ENCODE assay signal across 7 cellular contexts in genomic region chr1:1347663-1348419, GRCh38. TPM values are rescaled to one million over a fixed set of nuclear protein-coding genes. Genes with fewer than 3 reads are reported as not detected.
DNase-seq lines count a peak whose midpoint lies in the region; ATAC-seq and TF ChIP-seq lines count a peak whose summit lies in the region.

No MANE protein-coding gene starts in this region.

- peak overlapping the region; percentile 80 to 87 for H3K4me3 ChIP-seq in HCT116 (replicated peaks in 1 of 2; ENCODE audit: low read depth in 1 of 2, low read length in 2 of 2)

- H3K36me3 Mint-ChIP-seq in T-cell: no peaks in the 10 kb centered on the region
- H3K36me3 Mint-ChIP-seq in glutamatergic neuron (ENCODE audit: unreplicated experiment): no peaks in the 10 kb centered on the region

- H3K27ac ChIP-seq in HCT116 (ENCODE audit: low read depth, low read length): peak overlapping the region; percentile 100

- H3K27me3 Mint-ChIP-seq in T-cell (peaks cover 7 to 9% of the 10 kb centered on the region in 2 donors), glutamatergic neuron (ENCODE audit: unreplicated experiment) (peaks cover 14% of the 10 kb centered on the region)

- TF ChIP-seq RAD21 in HCT116 (IDR thresholded peaks at IDR 0.05; ENCODE audit: low read depth): no peak

- no peak for TF ChIP-seq CTCF in HCT116 (IDR thresholded peaks at IDR 0.05 in 2 of 3, conservative IDR thresholded peaks at IDR 0.05 in 1 of 3; ENCODE audit: borderline replicate concordance in 1 of 3, insufficient read depth in 1 of 3, low read depth in 2 of 3, low read length in 2 of 3)
- no peak for TF ChIP-seq CTCF in glutamatergic neuron (IDR thresholded peaks at IDR 0.05; ENCODE audit: partially characterized antibody, unreplicated experiment)

- RAD21 ChIA-PET in HCT116 (lab: Charles Lee; ENCODE audit: low non-redundant PET in 1 of 2, low total read pairs in 2 of 2, uncharacterized antibody in 2 of 2, unreplicated experiment in 2 of 2): interaction anchor here in 1 of 2 experiments (1.0 to 1.3 kb wide), 2 partner anchors 27 to 56 kb away, joined by 3 read pairs; partner anchors contain the start of gene AURKAIP1

- H3K9me3 Mint-ChIP-seq in T-cell (no peaks in the 10 kb centered on the region), glutamatergic neuron (ENCODE audit: unreplicated experiment) (peaks cover 3% of the 10 kb centered on the region)

- peak; percentile 39 for TF ChIP-seq POLR2A in HCT116 (IDR thresholded peaks at IDR 0.05; ENCODE audit: borderline replicate concordance, extremely low read depth, insufficient read depth, insufficient read length)

- no peaks in the 10 kb centered on the region for H3K9me3 ChIP-seq in HCT116 (ENCODE audit: control insufficient read depth in 1 of 2, insufficient read depth in 1 of 2, low read depth in 1 of 2, low read length in 2 of 2)

- peak overlapping the region; percentile 96 for H3K4me2 ChIP-seq in HCT116 (ENCODE audit: low read length)

- H3K27ac Mint-ChIP-seq in T-cell (peak overlapping the region in 1 of 2 donors; percentile 28), glutamatergic neuron (ENCODE audit: unreplicated experiment) (peak overlapping the region; percentile 33)

- H3K36me3 ChIP-seq in HCT116 (ENCODE audit: control insufficient read depth in 1 of 2, insufficient read depth in 2 of 2, low read length in 2 of 2): no peaks in the 10 kb centered on the region

- H3K79me2 ChIP-seq in HCT116 (ENCODE audit: insufficient read depth, low read length): peaks cover 58% of the 10 kb centered on the region

- CTCF ChIA-PET in HCT116 (lab: Charles Lee) (interaction anchor here (1.3 kb wide), 1 partner anchor 56 kb away, joined by 3 read pairs; no protein-coding TSS in a partner anchor), T-cell (lab: Charles Lee) (interaction anchor here in 1 of 2 donors (1.0 to 1.3 kb wide), 2 partner anchors 23 to 27 kb away, joined by 3 to 4 read pairs; partner anchors contain the start of gene AURKAIP1)

- peaks cover 43 to 67% of the 10 kb centered on the region in 2 experiments for H3K4me1 ChIP-seq in HCT116 (ENCODE audit: control insufficient read depth in 1 of 2, insufficient read depth in 2 of 2, low read length in 2 of 2)

- ATAC-seq in HCT116 (peak; percentile 44), T-cell (replicated peaks in 1 of 4) (no peak), HG02884 (IDR thresholded peaks at IDR 0.05; ENCODE audit: unreplicated experiment) (no peak)

- H3K9me2 ChIP-seq in HCT116 (ENCODE audit: insufficient read depth): no peaks in the 10 kb centered on the region

- H2AFZ ChIP-seq in HCT116 (ENCODE audit: low read depth, low read length, poor library complexity, severe bottlenecking): no peak overlapping the region

- BruUV-seq in HCT116 (replicated peaks; lab: Mats Ljungman, UMichigan): no TSS peak

- H3K9ac ChIP-seq in HCT116 (ENCODE audit: low read length): peak overlapping the region; percentile 76

- peak overlapping the region; percentile 66 to 76 (median 73) for H3K4me3 Mint-ChIP-seq in T-cell
- peak overlapping the region; percentile 82 for H3K4me3 Mint-ChIP-seq in glutamatergic neuron (ENCODE audit: unreplicated experiment)

- POLR2A ChIA-PET in HCT116 (lab: Charles Lee): interaction anchor here (0.6 to 1.2 kb wide), 5 partner anchors 10 to 405 kb away, joined by 3 to 4 read pairs (median 4); partner anchors contain the start of gene AURKAIP1
- POLR2A ChIA-PET in T-cell (lab: Charles Lee): no interaction called here

- intact Hi-C loops in HCT116 (cut with micrococcal nuclease): loop anchor here (5.0 to 10.0 kb wide), 3 partner anchors 41 to 276 kb away; partner anchors contain the start of genes ACAP3, MIB2, PUSL1 and RNF223

- H3K4me1 Mint-ChIP-seq in T-cell: peaks cover 26 to 32% (median 26%) of the 10 kb centered on the region in 3 donors
- peaks cover 16% of the 10 kb centered on the region for H3K4me1 Mint-ChIP-seq in glutamatergic neuron (ENCODE audit: low read depth, unreplicated experiment)

- DNase-seq in HCT116 (ENCODE audit: low read depth, low spot score) (peak; percentile 54), T-cell (no peak), glutamatergic neuron (no peak), retina (peak; percentile 50), SKM-1 treated with dmso at 0.1 percent for 144 hours (lab: John Stamatoyannopoulos, UW; ENCODE audit: unreplicated experiment) (no peak)
- DNase-seq in stimulated activated CD4-positive, alpha-beta T cell treated with anti-CD3 and anti-CD28 coated beads, Interleukin-4, amount 100 ng/mL, for 1 hour: no peak

- no peaks in the 10 kb centered on the region for H4K20me1 ChIP-seq in HCT116 (ENCODE audit: insufficient read depth)

- H3K27me3 ChIP-seq in HCT116 (ENCODE audit: insufficient read depth, low read length): no peaks in the 10 kb centered on the region

TF ChIP-seq in HCT116, 20 proteins besides CTCF, POLR2A, EP300 and RAD21 (continues in another document):
- TF ChIP-seq SP1 (IDR thresholded peaks at IDR 0.05; ENCODE audit: low read depth): no peak
- peak; percentile 84 for TF ChIP-seq TCF7L2 (IDR thresholded peaks at IDR 0.05; ENCODE audit: borderline replicate concordance, extremely low read depth, insufficient read depth, insufficient read length)
- TF ChIP-seq EZH2 (IDR thresholded peaks at IDR 0.05): no peak
- no peak for TF ChIP-seq YY1 (IDR thresholded peaks at IDR 0.05; ENCODE audit: extremely low read depth, insufficient replicate concordance, low read depth, low read length)
- no peak for TF ChIP-seq EGR1 (IDR thresholded peaks at IDR 0.05; ENCODE audit: low read depth)
- TF ChIP-seq POLR2AphosphoS5 (IDR thresholded peaks at IDR 0.05; ENCODE audit: low read depth, low read length): peak; percentile 29; the same call in 1 of the 2 replicates
- no peak for TF ChIP-seq JUND (IDR thresholded peaks at IDR 0.05)
- TF ChIP-seq CEBPB (IDR thresholded peaks at IDR 0.05; ENCODE audit: low read depth): no peak
- TF ChIP-seq REST (IDR thresholded peaks at IDR 0.05; ENCODE audit: low read depth): no peak
- TF ChIP-seq SIN3A (IDR thresholded peaks at IDR 0.05; ENCODE audit: low read depth): no peak
- TF ChIP-seq ZNF274 (IDR thresholded peaks at IDR 0.05; ENCODE audit: low read depth, low read length): no peak
- TF ChIP-seq SRF (IDR thresholded peaks at IDR 0.05; ENCODE audit: low read depth): no peak
- no peak for TF ChIP-seq FOSL1 (IDR thresholded peaks at IDR 0.05; ENCODE audit: low read depth)
- TF ChIP-seq ZFX (IDR thresholded peaks at IDR 0.05): peak; percentile 77

RNA-seq across cellular contexts. Expression of gene DVL1, which starts 1.4 kb away (rescaled TPM):
- 160 TPM for total RNA-seq in HCT116 (2021; ENCODE audit: unreplicated experiment)
- polyA plus RNA-seq in HCT116 (2012): 193 and 219 TPM in 2 replicates
- 10 to 100 TPM; 43.6 to 70.4 (median 64.9) TPM for total RNA-seq in T-cell
- 124 TPM for total RNA-seq in glutamatergic neuron (ENCODE audit: unreplicated experiment)

RNA-seq across cellular contexts. Expression of gene MXRA8, which starts 10.5 kb away (rescaled TPM):
- total RNA-seq in HCT116 (2021; ENCODE audit: unreplicated experiment) (0.74 TPM), T-cell (1 to 10 TPM in 4 of 5 donors, under 1 TPM in 1; 0.99 to 6.8 (median 1.9) TPM), glutamatergic neuron (ENCODE audit: unreplicated experiment) (7.7 TPM)
- polyA plus RNA-seq in HCT116 (2012): 3.6 and 3.7 TPM in 2 replicates

RNA-seq across cellular contexts. Expression of gene TAS1R3, which starts 16.8 kb away (rescaled TPM):
- 0.07 TPM for total RNA-seq in HCT116 (2021; ENCODE audit: unreplicated experiment)
- polyA plus RNA-seq in HCT116 (2012): 0.33 and 0.37 TPM in 2 replicates
- 1 to 10 TPM; 1.6 to 2.3 (median 2.1) TPM for total RNA-seq in T-cell
- total RNA-seq in glutamatergic neuron (ENCODE audit: unreplicated experiment): 1.3 TPM

RNA-seq across cellular contexts. Expression of gene CPTP, which starts 23.2 kb away (rescaled TPM):
- 16.3 TPM for total RNA-seq in HCT116 (2021; ENCODE audit: unreplicated experiment)
- 11.2 and 13.9 TPM in 2 replicates for polyA plus RNA-seq in HCT116 (2012)
- total RNA-seq in T-cell: 10 to 100 TPM; 15.8 to 35.8 (median 29.9) TPM
- total RNA-seq in glutamatergic neuron (ENCODE audit: unreplicated experiment): 18.7 TPM

RNA-seq across cellular contexts. Expression of gene INTS11, which starts 23.4 kb away (rescaled TPM):
- 161 TPM for total RNA-seq in HCT116 (2021; ENCODE audit: unreplicated experiment)
- polyA plus RNA-seq in HCT116 (2012): 161 and 165 TPM in 2 replicates
- 100 to 1,000 TPM; 161 to 200 (median 182) TPM for total RNA-seq in T-cell
- 147 TPM for total RNA-seq in glutamatergic neuron (ENCODE audit: unreplicated experiment)

Comparison
In these comparisons a context has a peak if more than half of its experiments do, and no peak if none do; other contexts are left out.
1. DNase-seq: peak in HCT116 (single experiment) and retina (single experiment); none in T-cell (0 of 34), glutamatergic neuron (single experiment), stimulated activated CD4-positive, alpha-beta T cell treated with anti-CD3 and anti-CD28 coated beads, Interleukin-4, amount 100 ng/mL, for 1 hour (single experiment) and SKM-1 treated with dmso at 0.1 percent for 144 hours (single experiment).